In the genomic region with DNA sequence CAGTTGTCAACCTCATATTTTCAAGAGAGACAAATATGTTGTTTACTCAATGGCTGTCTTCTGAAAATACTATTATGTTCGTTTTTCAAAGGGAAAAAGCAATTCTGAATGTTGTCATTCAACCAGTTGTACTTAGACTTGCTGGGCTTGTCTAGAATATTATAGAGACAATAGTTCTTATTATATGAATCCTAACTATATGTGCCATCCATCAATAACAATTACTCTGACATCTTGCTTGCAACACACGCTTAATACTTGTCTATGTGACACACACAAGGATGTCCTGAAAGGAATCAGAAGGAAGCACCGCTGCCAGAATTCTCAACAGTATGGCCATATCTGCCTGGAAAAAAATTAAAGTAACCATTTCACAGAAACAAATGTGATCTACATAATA, we compare ENCODE assay signal across 35 cellular contexts.
"Had no signal": no experiment of that assay in that cellular context is flagged by ENCODE, and none has a peak within 500 bp of the region (broad histone marks: within the 10 kb centered on the region; RNA-seq: fewer than 3 reads in every experiment).

No MANE protein-coding gene starts in this region.

- H3K36me3 ChIP-seq: MG63 had no signal

- H3K27me3 ChIP-seq: MG63 had no signal

- H3K4me3 ChIP-seq: MG63 had no signal

- DNase-seq: Karpas-422, Kasumi-1, MG63, MM.1S, MV-4-11, NCI-H1048, NCI-H1092, NCI-H1092 treated with DMSO at 0.1 percent for 48 hours, NCI-H1105, NCI-H1105 treated with DMSO at 0.1 percent for 48 hours, NCI-H1417 treated with DMSO at 0.1 percent for 48 hours, NCI-H1436, NCI-H1436 treated with DMSO at 0.1 percent for 48 hours, NCI-H146, NCI-H1694, NCI-H1694 treated with DMSO at 0.1 percent for 48 hours, NCI-H187, NCI-H187 treated with DMSO at 0.1 percent for 48 hours, NCI-H1930, NCI-H2029, NCI-H2029 treated with DMSO at 0.1 percent for 48 hours, NCI-H2081, NCI-H2081 treated with DMSO at 0.1 percent for 48 hours, NCI-H2107, NCI-H2171, NCI-H2171 treated with DMSO at 0.1 percent for 48 hours, NCI-H226, NCI-H345, NCI-H446, NCI-H446 treated with DMSO at 0.1 percent for 48 hours, NCI-H510A, NCI-H510A treated with DMSO at 0.1 percent for 48 hours, NCI-H524, NCI-H524 treated with DMSO at 0.1 percent for 48 hours had no signal

- H3K4me2 ChIP-seq: KMS-11 had no signal

- H3K9me3 ChIP-seq: MG63 had no signal

- H3K27ac ChIP-seq: KMS-11 had no signal

- H3K9ac ChIP-seq: KMS-11 had no signal
